ENCODE assay signal across 10 cellular contexts in genomic region chr14:82075566-82075965, GRCh38.
A peak's percentile ranks its signal among the peaks of the same experiment; 100 is the strongest.
DNase-seq lines count a peak whose midpoint lies in the region; ATAC-seq and TF ChIP-seq lines count a peak whose summit lies in the region.
"Had no signal": no experiment of that assay in that cellular context is flagged by ENCODE, and none has a peak within 500 bp of the region (broad histone marks: within the 10 kb centered on the region; RNA-seq: fewer than 3 reads in every experiment).

No MANE protein-coding gene starts in this region.

- H3K27ac ChIP-seq in coronary artery, result no peak overlapping the region

- peak; percentile 1 for DNase-seq in ELR (ENCODE audit: low read depth)
- DNase-seq in Jurkat, Clone E6-1 (ENCODE audit: low read depth, low spot score), result peak; percentile 37
- peak; percentile 3 for DNase-seq in activated naive CD8-positive, alpha-beta T cell treated with anti-CD3 and anti-CD28 coated beads, Interleukin-2, amount 50 U/mL, for 24 hours
- peak; percentile 15 to 17 for DNase-seq in lung microvascular endothelial cell (ENCODE audit: low read depth in 2 of 2)
- DNase-seq in NCI-H524 (lab: John Stamatoyannopoulos, UW), result no peak
- DNase-seq in coronary artery (ENCODE audit: low spot score), result no peak
- DNase-seq in glomerular visceral epithelial cell (ENCODE audit: extremely low spot score), result no peak
- DNase-seq: activated CD4-positive, CD25-positive, alpha-beta regulatory T cell; NCI-H1417 had no signal

- no peak overlapping the region for H3K27ac Mint-ChIP-seq in activated naive CD8-positive, alpha-beta T cell treated with anti-CD3 and anti-CD28 coated beads, Interleukin-2, amount 50 U/mL, for 24 hours

- TF ChIP-seq CTCF in coronary artery (IDR thresholded peaks at IDR 0.05), result no peak

- no peak for ATAC-seq in activated naive CD8-positive, alpha-beta T cell treated with anti-CD3 and anti-CD28 coated beads, Interleukin-2, amount 50 U/mL, for 24 hours
- ATAC-seq in GM21447 (IDR thresholded peaks at IDR 0.05; ENCODE audit: unreplicated experiment), result no peak

- H3K9me3 Mint-ChIP-seq in activated naive CD8-positive, alpha-beta T cell treated with anti-CD3 and anti-CD28 coated beads, Interleukin-2, amount 50 U/mL, for 24 hours, result no peaks in the 10 kb centered on the region

- H3K4me3 Mint-ChIP-seq in activated naive CD8-positive, alpha-beta T cell treated with anti-CD3 and anti-CD28 coated beads, Interleukin-2, amount 50 U/mL, for 24 hours, result no peak overlapping the region

- H3K4me3 ChIP-seq in Jurkat, Clone E6-1 (ENCODE audit: low read length), result no peak overlapping the region
- no peak overlapping the region for H3K4me3 ChIP-seq in coronary artery

- H3K4me1 Mint-ChIP-seq in activated naive CD8-positive, alpha-beta T cell treated with anti-CD3 and anti-CD28 coated beads, Interleukin-2, amount 50 U/mL, for 24 hours, result no peaks in the 10 kb centered on the region

- H3K27me3 Mint-ChIP-seq in activated naive CD8-positive, alpha-beta T cell treated with anti-CD3 and anti-CD28 coated beads, Interleukin-2, amount 50 U/mL, for 24 hours, result no peaks in the 10 kb centered on the region

- no peaks in the 10 kb centered on the region for H3K36me3 Mint-ChIP-seq in activated naive CD8-positive, alpha-beta T cell treated with anti-CD3 and anti-CD28 coated beads, Interleukin-2, amount 50 U/mL, for 24 hours (ENCODE audit: low read depth)

Comparison
In these comparisons a context has a peak if more than half of its experiments do, and no peak if none do; other contexts are left out.
1. DNase-seq: peak in ELR (single experiment), Jurkat, Clone E6-1 (single experiment), activated naive CD8-positive, alpha-beta T cell treated with anti-CD3 and anti-CD28 coated beads, Interleukin-2, amount 50 U/mL, for 24 hours (single experiment) and lung microvascular endothelial cell (2 of 2); none in NCI-H524 (0 of 2), coronary artery (single experiment) and glomerular visceral epithelial cell (single experiment).